In genomic region chr2:47945036-47945781, GRCh38 we compare ENCODE assay signal across 24 cellular contexts. TPM values are rescaled to one million over a fixed set of nuclear protein-coding genes. Genes with fewer than 3 reads are reported as not detected.
DNase-seq lines count a peak whose midpoint lies in the region; ATAC-seq, FAIRE-seq and TF ChIP-seq lines count a peak whose summit lies in the region.
"Had no signal": no experiment of that assay in that cellular context is flagged by ENCODE, and none has a peak within 500 bp of the region (broad histone marks: within the 10 kb centered on the region; RNA-seq: fewer than 3 reads in every experiment).

No MANE protein-coding gene starts in this region.

- H3K9me2 ChIP-seq in PC-9 (ENCODE audit: insufficient read depth) = no peaks in the 10 kb centered on the region

- DNase-seq in HepG2 (ENCODE audit: low spot score) = no peak
- no peak for DNase-seq in right lobe of liver
- peak; percentile 91 for DNase-seq in NCI-H1694 treated with DMSO at 0.1 percent for 48 hours (lab: John Stamatoyannopoulos, UW)
- no peak for DNase-seq in PC-9
- DNase-seq in GM03348 (ENCODE audit: low spot score) = no peak
- no peak for DNase-seq in HEK293T (ENCODE audit: extremely low spot score)
- DNase-seq in kidney glomerular epithelial cell (lab: John Stamatoyannopoulos, UW) = no peak
- DNase-seq: Caco-2; CD4-positive, alpha-beta T cell; DMS153; GOT3; HCEC 1CT; Karpas-422; MV-4-11; NCI-H187 treated with DMSO at 0.1 percent for 48 hours; NCI-H2107; NCI-H2227 treated with DMSO at 0.1 percent for 48 hours; NCI-H526; SJCRH30; T-cell had no signal

- H4K20me1 ChIP-seq in HepG2 (ENCODE audit: insufficient read depth, low read length) = no peaks in the 10 kb centered on the region
- no peaks in the 10 kb centered on the region for H4K20me1 ChIP-seq in PC-9 (ENCODE audit: insufficient read depth)
- H4K20me1 ChIP-seq: BLaER1 had no signal

- H3K27me3 ChIP-seq in HepG2 (ENCODE audit: control insufficient read depth in 1 of 2, insufficient read depth in 2 of 2, low read length in 2 of 2) = peaks cover 0 to 3% of the 10 kb centered on the region in 2 experiments; a peak in 1 of 5 replicates
- H3K27me3 ChIP-seq in right lobe of liver = no peaks in the 10 kb centered on the region
- H3K27me3 ChIP-seq in PC-9 (ENCODE audit: insufficient read depth, low read depth) = no peaks in the 10 kb centered on the region
- H3K27me3 ChIP-seq: BLaER1, SJCRH30 had no signal

- TF ChIP-seq CTCF in HepG2 (CRISPR knock-in tag; IDR thresholded peaks at IDR 0.05) (no peak), right lobe of liver (IDR thresholded peaks at IDR 0.05) (no peak), PC-9 (conservative IDR thresholded peaks at IDR 0.05) (no peak)

- H3K27ac ChIP-seq in HepG2 (ENCODE audit: extremely low read length, insufficient read depth, low read length) (no peak overlapping the region), right lobe of liver (no peak overlapping the region), PC-9 (no peak overlapping the region)
- H3K27ac ChIP-seq: BLaER1, SJCRH30 had no signal

- ATAC-seq in HepG2 = no peak
- ATAC-seq in right lobe of liver = no peak
- ATAC-seq: T-cell had no signal

- H2AFZ ChIP-seq in HepG2 (ENCODE audit: low read length) (no peak overlapping the region), PC-9 (peak overlapping the region; percentile 41; the same call in 1 of the 2 replicates)

- CTCF ChIA-PET in HepG2 (lab: Yijun Ruan, JAX; ENCODE audit: low intra/inter-chr PET ratio, low total read pairs) (no interaction called here), PC-9 (lab: Charles Lee) (no interaction called here), HEK293T (lab: Yijun Ruan, JAX) (no interaction called here)

- H3K36me3 ChIP-seq in HepG2 (replicated peaks in 1 of 2; ENCODE audit: control insufficient read depth in 1 of 2, insufficient read depth in 2 of 2, low read length in 2 of 2) (no peaks in the 10 kb centered on the region), right lobe of liver (no peaks in the 10 kb centered on the region), PC-9 (ENCODE audit: low read depth) (no peaks in the 10 kb centered on the region)
- H3K36me3 ChIP-seq: BLaER1, SJCRH30 had no signal

- no peaks in the 10 kb centered on the region for H3F3A ChIP-seq in PC-9 (ENCODE audit: insufficient read depth, low read depth)

- in situ Hi-C loops in HepG2 (cut with HindIII; ENCODE audit: extremely low pct_ligation_motif_present, low pct_unique_long_range_greater_than_20kb) = no loop called here

- no peak overlapping the region for H3K4me3 ChIP-seq in HepG2 (replicated peaks in 1 of 3; ENCODE audit: insufficient read depth in 1 of 3, low read depth in 2 of 3, low read length in 3 of 3)
- no peak overlapping the region for H3K4me3 ChIP-seq in right lobe of liver
- H3K4me3 ChIP-seq in PC-9 = no peak overlapping the region
- H3K4me3 ChIP-seq: BLaER1, SJCRH30 had no signal

- H3K4me1 ChIP-seq in HepG2 (ENCODE audit: insufficient read depth, low read length) (no peaks in the 10 kb centered on the region), right lobe of liver (no peaks in the 10 kb centered on the region), PC-9 (replicated peaks; ENCODE audit: insufficient read depth) (no peaks in the 10 kb centered on the region)
- H3K4me1 ChIP-seq: BLaER1, Caco-2, SJCRH30 had no signal

- H3K4me2 ChIP-seq in HepG2 (ENCODE audit: low read depth, low read length) (no peak overlapping the region), PC-9 (no peak overlapping the region)
- H3K4me2 ChIP-seq: BLaER1 had no signal

- POLR2A ChIA-PET in HepG2 (lab: Yijun Ruan, JAX) (no interaction called here), PC-9 (lab: Charles Lee; ENCODE audit: unreplicated experiment) (interaction anchor here (0.6 kb wide), 1 partner anchor 324 kb away, joined by 7 read pairs; no protein-coding TSS in a partner anchor), HEK293T (lab: Yijun Ruan, JAX) (no interaction called here)

- intact Hi-C loops in HepG2 (cut with micrococcal nuclease; ENCODE audit: unreplicated experiment) = no loop called here
- intact Hi-C loops in right lobe of liver (cut with DNase I) = no loop called here
- intact Hi-C loops in PC-9 (cut with micrococcal nuclease; ENCODE audit: unreplicated experiment) = no loop called here

- no peaks in the 10 kb centered on the region for H3K9me3 ChIP-seq in HepG2 (ENCODE audit: low read length)
- H3K9me3 ChIP-seq in right lobe of liver = no peaks in the 10 kb centered on the region
- H3K9me3 ChIP-seq in PC-9 (ENCODE audit: insufficient read depth, low read depth) = no peaks in the 10 kb centered on the region
- H3K9me3 ChIP-seq: BLaER1, Caco-2, SJCRH30 had no signal

- H3K79me2 ChIP-seq in HepG2 (ENCODE audit: insufficient read depth, low read length) (no peaks in the 10 kb centered on the region), PC-9 (ENCODE audit: low read depth) (no peaks in the 10 kb centered on the region)

- no peak for FAIRE-seq in HepG2 (lab: Jason Lieb, UNC)
- FAIRE-seq: G401.6, GM18507, HTR-8/SVneo had no signal

- TF ChIP-seq POLR2A in HepG2 (IDR thresholded peaks at IDR 0.05; ENCODE audit: insufficient read depth in 1 of 2, low read depth in 2 of 2, low read length in 2 of 2) (no peak), right lobe of liver (IDR thresholded peaks at IDR 0.05) (no peak)

- BruUV-seq in HepG2 (replicated peaks; lab: Mats Ljungman, UMichigan) (no TSS peak), PC-9 (replicated peaks; lab: Mats Ljungman, UMichigan) (no TSS peak)

- 11% methylated on average over 9 of the region's 9 CpGs for WGBS in HepG2 (ENCODE audit: low lambda C conversion rate)
- 62% methylated on average over 9 of the region's 9 CpGs for WGBS in right lobe of liver (ENCODE audit: insufficient coverage, low coverage, low lambda C conversion rate, missing lambda C conversion rate)

- TF ChIP-seq EP300 in HepG2 (IDR thresholded peaks at IDR 0.05; ENCODE audit: low read depth in 2 of 2, low read length in 2 of 2) = no peak
- no peak for TF ChIP-seq EP300 in HepG2 (CRISPR knock-in tag; IDR thresholded peaks at IDR 0.05; ENCODE audit: borderline replicate concordance)

- H3K9ac ChIP-seq in HepG2 (ENCODE audit: insufficient read depth, low read depth, low read length) = no peak overlapping the region
- H3K9ac ChIP-seq: BLaER1 had no signal

- no peak for TF ChIP-seq RAD21 in HepG2 (CRISPR knock-in tag; IDR thresholded peaks at IDR 0.05)

TF ChIP-seq in HepG2, 621 proteins besides CTCF, POLR2A, EP300 and RAD21 (continues in another document):
- TF ChIP-seq FOXO4 (CRISPR knock-in tag; conservative IDR thresholded peaks at IDR 0.05) (0 out of 2 replicates have a peak, but pooled peaks have one; percentile 37), MAFF (IDR thresholded peaks at IDR 0.05; ENCODE audit: low read depth, low read length) (peak; percentile 74), GABPB1 (CRISPR knock-in tag; IDR thresholded peaks at IDR 0.05) (no peak)

TF ChIP-seq in HEK293T, 16 proteins besides CTCF, POLR2A, EP300 and RAD21 (continues in another document):
- TF ChIP-seq TARDBP (IDR thresholded peaks at IDR 0.05) = no peak
- no peak for TF ChIP-seq ZNF384 (IDR thresholded peaks at IDR 0.05)
- TF ChIP-seq BHLHE40 (IDR thresholded peaks at IDR 0.05; ENCODE audit: borderline replicate concordance) = no peak
- no peak for TF ChIP-seq PKNOX1 (IDR thresholded peaks at IDR 0.05)
- no peak for TF ChIP-seq FOXA1 (IDR thresholded peaks at IDR 0.05)
- no peak for TF ChIP-seq SP1 (IDR thresholded peaks at IDR 0.05)
- no peak for TF ChIP-seq CTBP1 (IDR thresholded peaks at IDR 0.05; ENCODE audit: borderline replicate concordance)
- TF ChIP-seq L3MBTL2 (conservative IDR thresholded peaks at IDR 0.05) = no peak
- no peak for TF ChIP-seq SUZ12 (IDR thresholded peaks at IDR 0.05)
- no peak for TF ChIP-seq NFRKB (IDR thresholded peaks at IDR 0.05)
- no peak for TF ChIP-seq ARNT (IDR thresholded peaks at IDR 0.05)
- no peak for TF ChIP-seq ELF4 (IDR thresholded peaks at IDR 0.05)
- no peak for TF ChIP-seq FOXM1 (IDR thresholded peaks at IDR 0.05; ENCODE audit: borderline replicate concordance)
- no peak for TF ChIP-seq LEF1 (IDR thresholded peaks at IDR 0.05; ENCODE audit: borderline replicate concordance)
- TF ChIP-seq FOXK2 (IDR thresholded peaks at IDR 0.05) = no peak

RNA-seq across cellular contexts. Expression of gene FBXO11, which starts 38.9 kb away (rescaled TPM):
- total RNA-seq in HepG2 (2016; rRNA removed; fragmentation: Illumina TruSeq; extraction: Trizol) (27.9 and 41.0 TPM in 2 replicates), right lobe of liver (10 to 100 TPM; 15.2 to 28.7 (median 24.0) TPM), PC-9 (2021) (49.3 and 49.4 TPM in 2 replicates)
- total RNA-seq in HepG2 (2016; cell fraction: cytosol; rRNA removed; fragmentation: Illumina TruSeq; extraction: Trizol; ENCODE audit: low read depth) = 11.5 and 14.6 TPM in 2 replicates
- 26.7 and 46.3 TPM in 2 replicates for total RNA-seq in HepG2 (2016; cell fraction: insoluble cytoplasmic fraction; rRNA removed; fragmentation: Illumina TruSeq; extraction: Trizol)
- total RNA-seq in HepG2 (2016; cell fraction: membrane; rRNA removed; fragmentation: Illumina TruSeq; extraction: Trizol) = 18.4 and 18.5 TPM in 2 replicates
- 42.0 and 47.7 TPM in 2 replicates for total RNA-seq in HepG2 (2016; cell fraction: nucleus; rRNA removed; fragmentation: Illumina TruSeq; extraction: Trizol)
- 47.6 and 52.7 TPM in 2 replicates for polyA plus RNA-seq in HepG2 (2011; rRNA removed)
- polyA plus RNA-seq in HepG2 (2011; cell fraction: cytosol; rRNA removed) = 17.2 and 22.5 TPM in 2 replicates
- polyA plus RNA-seq in HepG2 (2011; cell fraction: nucleus; rRNA removed) = 62.5 and 68.1 TPM in 2 replicates
- polyA plus RNA-seq in HepG2 (2012) = 36.4 and 47.4 TPM in 2 replicates
- polyA plus RNA-seq in HepG2 (2016; cell fraction: cytosol; fragmentation: Illumina TruSeq; extraction: Trizol; ENCODE audit: low read depth) = 1.2 and 1.3 TPM in 2 replicates
- polyA plus RNA-seq in HepG2 (2016; cell fraction: insoluble cytoplasmic fraction; fragmentation: Illumina TruSeq; extraction: Trizol; ENCODE audit: low read depth) = 37.9 and 39.3 TPM in 2 replicates
- polyA plus RNA-seq in HepG2 (2016; cell fraction: membrane; fragmentation: Illumina TruSeq; extraction: Trizol; ENCODE audit: low read depth) = 5.1 and 5.5 TPM in 2 replicates
- polyA plus RNA-seq in HepG2 (2016; cell fraction: nucleus; fragmentation: Illumina TruSeq; extraction: Trizol; ENCODE audit: insufficient read depth, low read depth) = 65.5 and 73.4 TPM in 2 replicates
- polyA minus RNA-seq in HepG2 (2011; rRNA and poly(A)+ RNA removed; ENCODE audit: low replicate concordance) = 33.4 and 36.4 TPM in 2 replicates
- 34.6 and 36.1 TPM in 2 replicates for polyA minus RNA-seq in HepG2 (2011; cell fraction: cytosol; rRNA and poly(A)+ RNA removed)
- 84.1 and 86.4 TPM in 2 replicates for polyA minus RNA-seq in HepG2 (2011; cell fraction: nucleus; rRNA and poly(A)+ RNA removed)
